Comparison of ENCODE assay signal across 9 cellular contexts in the genomic region with DNA sequence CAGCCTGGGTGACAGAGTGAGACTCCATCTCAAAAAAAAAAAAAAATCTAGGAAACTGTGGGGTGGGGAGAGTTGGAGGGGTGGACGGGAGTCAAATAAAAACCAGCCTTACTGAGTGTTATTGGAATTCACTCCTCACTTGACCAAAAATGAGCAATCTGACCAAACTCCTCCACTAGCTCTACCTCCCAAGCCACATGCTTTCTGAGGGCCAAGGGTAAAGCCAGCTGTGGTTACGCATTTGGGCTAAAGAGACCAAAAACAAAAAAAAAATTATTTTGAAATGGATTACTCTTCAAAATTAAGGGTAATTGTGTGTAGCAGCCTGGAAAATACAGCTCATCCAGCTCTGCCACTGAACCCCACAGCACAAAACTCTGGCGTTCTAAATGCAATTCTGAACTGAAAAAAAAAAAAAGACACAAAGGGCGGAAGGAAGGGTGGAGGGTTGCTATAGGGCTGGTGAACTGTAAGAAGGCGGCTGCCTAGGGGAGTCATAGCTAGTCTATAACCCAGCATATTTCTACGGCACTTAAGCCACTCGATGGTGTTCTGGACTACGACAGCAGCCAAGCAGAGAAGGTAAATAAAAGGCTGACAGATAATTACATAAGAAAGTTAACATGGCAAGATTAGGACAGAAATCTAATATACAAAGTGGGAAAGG. TPM values are rescaled to one million over a fixed set of nuclear protein-coding genes. Genes with fewer than 3 reads are reported as not detected.
DNase-seq lines count a peak whose midpoint lies in the region; ATAC-seq, FAIRE-seq and TF ChIP-seq lines count a peak whose summit lies in the region.
"Had no signal": no experiment of that assay in that cellular context is flagged by ENCODE, and none has a peak within 500 bp of the region (broad histone marks: within the 10 kb centered on the region; RNA-seq: fewer than 3 reads in every experiment).

No MANE protein-coding gene starts in this region.

- TF ChIP-seq POLR2A in endothelial cell of umbilical vein (IDR thresholded peaks at IDR 0.05; ENCODE audit: low read depth, low read length), result no peak

- no peaks in the 10 kb centered on the region for H3K9me3 ChIP-seq in CD4-positive, CD25-positive, alpha-beta regulatory T cell (ENCODE audit: control insufficient read depth in 2 of 2, low read length in 2 of 2)
- no peaks in the 10 kb centered on the region for H3K9me3 ChIP-seq in endothelial cell of umbilical vein (replicated peaks; ENCODE audit: control insufficient read depth, insufficient read depth, low read length)
- H3K9me3 ChIP-seq in psoas muscle, result no peaks in the 10 kb centered on the region
- H3K9me3 ChIP-seq in HAP-1, result no peaks in the 10 kb centered on the region

- H3K27me3 Mint-ChIP-seq in CD4-positive, CD25-positive, alpha-beta regulatory T cell, result peaks cover 4% of the 10 kb centered on the region
- no peaks in the 10 kb centered on the region for H3K27me3 Mint-ChIP-seq in activated B cell treated with CpG ODN at 0.5 μM for 24 hours

- peaks cover 11% of the 10 kb centered on the region for H3K4me1 ChIP-seq in CD4-positive, CD25-positive, alpha-beta regulatory T cell (ENCODE audit: control insufficient read depth, insufficient read depth, low read length, poor library complexity, severe bottlenecking)
- peaks cover 22% of the 10 kb centered on the region for H3K4me1 ChIP-seq in endothelial cell of umbilical vein (ENCODE audit: control insufficient read depth, extremely low read depth, insufficient read depth, low read length)
- no peaks in the 10 kb centered on the region for H3K4me1 ChIP-seq in psoas muscle
- no peaks in the 10 kb centered on the region for H3K4me1 ChIP-seq in HAP-1

- no peak for TF ChIP-seq CTCF in activated B cell treated with CpG ODN at 0.5 μM for 24 hours (IDR thresholded peaks at IDR 0.05)
- no peak for TF ChIP-seq CTCF in endothelial cell of umbilical vein (IDR thresholded peaks at IDR 0.05; ENCODE audit: extremely low read depth in 1 of 2, insufficient read depth in 1 of 2, low read depth in 1 of 2, low read length in 2 of 2)
- no peak for TF ChIP-seq CTCF in psoas muscle (IDR thresholded peaks at IDR 0.05)

- ATAC-seq in CD4-positive, CD25-positive, alpha-beta regulatory T cell (ENCODE audit: low read depth in 2 of 2), result peak; percentile 82 to 87
- ATAC-seq in activated B cell treated with CpG ODN at 0.5 μM for 24 hours (ENCODE audit: low read depth) (peak; percentile 76), psoas muscle (peak; percentile 15 to 68 (median 48))

- H3K79me2 ChIP-seq in endothelial cell of umbilical vein (ENCODE audit: control insufficient read depth, insufficient read depth, low read length), result no peaks in the 10 kb centered on the region

- TSS peak; percentile 38 for BruUV-seq in endothelial cell of umbilical vein (replicated peaks; lab: Mats Ljungman, UMichigan)

- WGBS in psoas muscle, 3 donors, result 43 to 67% (median 50%) methylated on average over 8 of the region's 8 CpGs

- H3K4me1 Mint-ChIP-seq in CD4-positive, CD25-positive, alpha-beta regulatory T cell, result peaks cover 6 to 79% (median 27%) of the 10 kb centered on the region in 4 donors
- peaks cover 54% of the 10 kb centered on the region for H3K4me1 Mint-ChIP-seq in activated B cell treated with CpG ODN at 0.5 μM for 24 hours

- H2AFZ ChIP-seq in endothelial cell of umbilical vein (ENCODE audit: low read depth, low read length), result peak overlapping the region; percentile 39

- H3K4me3 Mint-ChIP-seq in CD4-positive, CD25-positive, alpha-beta regulatory T cell, result peak overlapping the region; percentile 13 to 80 (median 70)
- peak overlapping the region; percentile 59 for H3K4me3 Mint-ChIP-seq in activated B cell treated with CpG ODN at 0.5 μM for 24 hours

- POLR2A ChIA-PET in activated B cell treated with CpG ODN at 0.5 μM for 24 hours (lab: Charles Lee), result interaction anchor here (1.0 kb wide), 1 partner anchor 98 kb away, joined by 4 read pairs; no protein-coding TSS in a partner anchor
- POLR2A ChIA-PET in endothelial cell of umbilical vein (lab: Charles Lee), result interaction anchor here (0.6 to 1.3 kb wide), 5 partner anchors 8 to 770 kb away, joined by 3 to 4 read pairs (median 4); a partner anchor contains a TSS

- CTCF ChIA-PET in activated B cell treated with CpG ODN at 0.5 μM for 24 hours (lab: Charles Lee), result interaction anchor here (0.6 kb wide), 1 partner anchor 18 kb away, joined by 3 read pairs; no protein-coding TSS in a partner anchor
- CTCF ChIA-PET in endothelial cell of umbilical vein (lab: Charles Lee), result interaction anchor here (0.9 to 4.0 kb wide), 6 partner anchors 8 to 108 kb away, joined by 3 to 19 read pairs (median 4); a partner anchor contains a TSS

- peak; percentile 83 for FAIRE-seq in endothelial cell of umbilical vein (lab: Jason Lieb, UNC)

- H3K27ac ChIP-seq in CD4-positive, CD25-positive, alpha-beta regulatory T cell (ENCODE audit: insufficient read depth, low read length, poor library complexity, severe bottlenecking), result peak overlapping the region; percentile 47
- H3K27ac ChIP-seq in endothelial cell of umbilical vein (ENCODE audit: insufficient read depth, low read depth, low read length), result peak overlapping the region; percentile 91
- peak overlapping the region; percentile 25 for H3K27ac ChIP-seq in psoas muscle
- H3K27ac ChIP-seq: SK-N-MC had no signal

- peak overlapping the region; percentile 33 to 92 (median 89) for H3K27ac Mint-ChIP-seq in CD4-positive, CD25-positive, alpha-beta regulatory T cell
- H3K27ac Mint-ChIP-seq in activated B cell treated with CpG ODN at 0.5 μM for 24 hours, result peak overlapping the region; percentile 73

- peaks cover 16% of the 10 kb centered on the region for H3K36me3 Mint-ChIP-seq in CD4-positive, CD25-positive, alpha-beta regulatory T cell
- peaks cover 14% of the 10 kb centered on the region for H3K36me3 Mint-ChIP-seq in activated B cell treated with CpG ODN at 0.5 μM for 24 hours (ENCODE audit: low read depth)

- peak overlapping the region; percentile 76 for H3K9ac ChIP-seq in endothelial cell of umbilical vein (replicated peaks; ENCODE audit: extremely low read depth, insufficient read depth, low read length)

- peak overlapping the region; percentile 46 for H3K4me3 ChIP-seq in CD4-positive, CD25-positive, alpha-beta regulatory T cell (ENCODE audit: low read depth, low read length)
- H3K4me3 ChIP-seq in endothelial cell of umbilical vein (replicated peaks in 1 of 3; ENCODE audit: insufficient read depth in 1 of 3, low read depth in 1 of 3, low read length in 3 of 3) (peak overlapping the region in 1 of 3 experiments; percentile 45), psoas muscle (no peak overlapping the region), HAP-1 (no peak overlapping the region)
- H3K4me3 ChIP-seq: SK-N-MC had no signal

- DNase-seq in CD4-positive, CD25-positive, alpha-beta regulatory T cell, result peak in 2 of 3 donors; percentile 31 to 74
- DNase-seq in activated B cell treated with CpG ODN at 0.5 μM for 24 hours (no peak), endothelial cell of umbilical vein (ENCODE audit: low read depth, low spot score) (peak; percentile 91), psoas muscle (no peak), NCI-H1436 treated with DMSO at 0.1 percent for 48 hours (lab: John Stamatoyannopoulos, UW) (no peak), germinal center (ENCODE audit: low spot score) (no peak), HAP-1 (ENCODE audit: low spot score in 2 of 2) (no peak), NCI-H69 (lab: John Stamatoyannopoulos, UW) (no peak)

- in situ Hi-C loops in HAP-1 (cut with MboI; ENCODE audit: low sequenced_read_pairs), result no loop called here

- H3K4me2 ChIP-seq in endothelial cell of umbilical vein (ENCODE audit: insufficient read depth, low read length), result peak overlapping the region; percentile 89

- dilution Hi-C loops in endothelial cell of umbilical vein (cut with MboI; ENCODE audit: extremely low pct_ligation_motif_present, low sequenced_read_pairs), result no loop called here

- H3K9me1 ChIP-seq in endothelial cell of umbilical vein (replicated peaks; ENCODE audit: control insufficient read depth, extremely low read depth, insufficient read depth, low read length), result no peaks in the 10 kb centered on the region

- H4K20me1 ChIP-seq in endothelial cell of umbilical vein (replicated peaks; ENCODE audit: control insufficient read depth, extremely low read depth, insufficient read depth, low read length), result no peaks in the 10 kb centered on the region

- peaks cover 0 to 1% (median 0%) of the 10 kb centered on the region in 7 donors for H3K9me3 Mint-ChIP-seq in CD4-positive, CD25-positive, alpha-beta regulatory T cell
- H3K9me3 Mint-ChIP-seq in activated B cell treated with CpG ODN at 0.5 μM for 24 hours, result no peaks in the 10 kb centered on the region

- H3K27me3 ChIP-seq in CD4-positive, CD25-positive, alpha-beta regulatory T cell (ENCODE audit: control insufficient read depth, insufficient read depth, low read length), result no peaks in the 10 kb centered on the region
- no peaks in the 10 kb centered on the region for H3K27me3 ChIP-seq in endothelial cell of umbilical vein (ENCODE audit: control insufficient read depth in 2 of 2, insufficient read depth in 2 of 2, low read length in 2 of 2)
- no peaks in the 10 kb centered on the region for H3K27me3 ChIP-seq in psoas muscle (ENCODE audit: insufficient read depth in 3 of 3, low read length in 2 of 3)
- H3K27me3 ChIP-seq in HAP-1 (ENCODE audit: low read depth), result no peaks in the 10 kb centered on the region

- intact Hi-C loops in activated B cell treated with CpG ODN at 0.5 μM for 24 hours (cut with micrococcal nuclease) (loop anchor here (10.0 kb wide), 1 partner anchor 1746 kb away; a partner anchor contains a TSS), endothelial cell of umbilical vein (cut with micrococcal nuclease) (loop anchor here (1.0 to 10.0 kb wide), 3 partner anchors 11 to 406 kb away; no protein-coding TSS in a partner anchor), psoas muscle (cut with DNase I) (loop anchor here in 1 of 2 donors (10.0 kb wide), 2 partner anchors 156 to 226 kb away; no protein-coding TSS in a partner anchor)

- H3K36me3 ChIP-seq in CD4-positive, CD25-positive, alpha-beta regulatory T cell (ENCODE audit: control insufficient read depth, insufficient read depth, low read length), result no peaks in the 10 kb centered on the region
- H3K36me3 ChIP-seq in endothelial cell of umbilical vein (ENCODE audit: control insufficient read depth in 2 of 2, extremely low read depth in 1 of 2, insufficient read depth in 2 of 2, low read length in 2 of 2) (no peaks in the 10 kb centered on the region), psoas muscle (ENCODE audit: insufficient read depth in 1 of 2, low read depth in 1 of 2) (no peaks in the 10 kb centered on the region), HAP-1 (replicated peaks) (no peaks in the 10 kb centered on the region)

RNA-seq across cellular contexts. Expression of a gene that starts 7.8 kb away (rescaled TPM):
- 162 TPM for total RNA-seq in CD4-positive, CD25-positive, alpha-beta regulatory T cell
- polyA plus RNA-seq in CD4-positive, CD25-positive, alpha-beta regulatory T cell, result 10 to 100 TPM; 39.5 to 56.0 (median 51.5) TPM
- 108 and 132 TPM in 2 replicates for total RNA-seq in activated B cell treated with CpG ODN at 0.5 μM for 24 hours
- total RNA-seq in endothelial cell of umbilical vein, result 23.5 and 30.6 TPM in 2 replicates
- polyA plus RNA-seq in endothelial cell of umbilical vein, result 16.2 and 17.0 TPM in 2 replicates
- polyA plus RNA-seq in endothelial cell of umbilical vein (2011; cell fraction: cytosol; rRNA removed), result 11.3 and 13.5 TPM in 2 replicates
- 26.0 and 29.5 TPM in 2 replicates for polyA plus RNA-seq in endothelial cell of umbilical vein (2011; cell fraction: nucleus; rRNA removed)
- polyA plus RNA-seq in endothelial cell of umbilical vein (2012), result 10.0 and 10.7 TPM in 2 replicates
- 80.5 and 81.2 TPM in 2 replicates for polyA minus RNA-seq in endothelial cell of umbilical vein
- not detected for polyA minus RNA-seq in endothelial cell of umbilical vein (2011; cell fraction: cytosol; rRNA and poly(A)+ RNA removed)
- 172 and 226 TPM in 2 replicates for polyA minus RNA-seq in endothelial cell of umbilical vein (2011; cell fraction: nucleus; rRNA and poly(A)+ RNA removed)
- 1 to 10 TPM; 6.9 to 8.1 (median 7.3) TPM for total RNA-seq in psoas muscle
- polyA plus RNA-seq in psoas muscle, result 1 to 10 TPM; 2.8 to 5.6 (median 3.2) TPM

Comparison
In these comparisons a context has a peak if more than half of its experiments do, and no peak if none do; other contexts are left out.
1. DNase-seq: peak in CD4-positive, CD25-positive, alpha-beta regulatory T cell (2 of 3) and endothelial cell of umbilical vein (single experiment); none in activated B cell treated with CpG ODN at 0.5 μM for 24 hours (single experiment), psoas muscle (0 of 2), NCI-H1436 treated with DMSO at 0.1 percent for 48 hours (single experiment), germinal center (single experiment), HAP-1 (0 of 2) and NCI-H69 (single experiment).
2. H3K27ac ChIP-seq: peak in every context shown above with its lines; median percentile 91 in endothelial cell of umbilical vein; 47 in CD4-positive, CD25-positive, alpha-beta regulatory T cell; 25 in psoas muscle.
3. Peak in every context shown above with its lines, with median percentiles within 50 percentile points of each other: ATAC-seq.